In genomic region chr16:4273858-4274291, GRCh38 we compare ENCODE assay signal across 1 cellular context.
TF ChIP-seq lines count a peak whose summit lies in the region.

No MANE protein-coding gene starts in this region.

TF ChIP-seq in H1, 55 proteins besides CTCF, POLR2A, EP300 and RAD21:
- peak; percentile 65 for TF ChIP-seq POLR2AphosphoS5 (IDR thresholded peaks at IDR 0.05; ENCODE audit: low read depth, low read length)
- TF ChIP-seq E2F6 (IDR thresholded peaks at IDR 0.05) = no peak
- peak; percentile 47; the same call in 1 of the 2 replicates for TF ChIP-seq PHF8 (conservative IDR thresholded peaks at IDR 0.05; ENCODE audit: low read depth, low read length)
- TF ChIP-seq SP1 (IDR thresholded peaks at IDR 0.05; ENCODE audit: low read depth, low read length) = no peak
- TF ChIP-seq MAX (IDR thresholded peaks at IDR 0.05) = peak; percentile 53
- TF ChIP-seq ATF2 (IDR thresholded peaks at IDR 0.05; ENCODE audit: low read length) = 0 out of 2 replicates have a peak, but pooled peaks have one; percentile 31
- TF ChIP-seq SIN3A (conservative IDR thresholded peaks at IDR 0.05 in 1 of 2, IDR thresholded peaks at IDR 0.05 in 1 of 2; ENCODE audit: low read depth in 1 of 2, low read length in 2 of 2) = no peak
- 0 out of 2 replicates have a peak, but pooled peaks have one; percentile 72 for TF ChIP-seq RBBP5 (IDR thresholded peaks at IDR 0.05; ENCODE audit: borderline replicate concordance, low read depth, low read length)
- TF ChIP-seq TBP (IDR thresholded peaks at IDR 0.05; ENCODE audit: low read depth, low read length) = peak; percentile 41; the same call in 1 of the 2 replicates
- TF ChIP-seq GABPA (IDR thresholded peaks at IDR 0.05; ENCODE audit: borderline replicate concordance, insufficient read depth, low read length) = 0 out of 2 replicates have a peak, but pooled peaks have one; percentile 43
- peak; percentile 75 for TF ChIP-seq TEAD4 (IDR thresholded peaks at IDR 0.05; ENCODE audit: low read depth, low read length)
- TF ChIP-seq CTBP2 (IDR thresholded peaks at IDR 0.05; ENCODE audit: borderline replicate concordance, insufficient read depth, insufficient read length, low read length) = no peak
- TF ChIP-seq NRF1 (IDR thresholded peaks at IDR 0.05; ENCODE audit: low read depth, low read length) = no peak
- TF ChIP-seq KDM4A (IDR thresholded peaks at IDR 0.05; ENCODE audit: low read depth, low read length, severe bottlenecking) = peak; percentile 39
